In genomic region chr6:11374036-11375010, GRCh38 we compare ENCODE assay signal across 8 cellular contexts.
DNase-seq lines count a peak whose midpoint lies in the region; ATAC-seq and TF ChIP-seq lines count a peak whose summit lies in the region.

No MANE protein-coding gene starts in this region.

- peaks cover 30 to 85% (median 65%) of the 10 kb centered on the region in 4 donors for H3K4me1 Mint-ChIP-seq in naive thymus-derived CD8-positive, alpha-beta T cell
- peaks cover 5% of the 10 kb centered on the region for H3K4me1 Mint-ChIP-seq in nephron progenitor cell

- H3K9me3 Mint-ChIP-seq in naive thymus-derived CD8-positive, alpha-beta T cell = peaks cover 0 to 6% (median 1%) of the 10 kb centered on the region in 9 donors
- peaks cover 26% of the 10 kb centered on the region for H3K9me3 Mint-ChIP-seq in nephron progenitor cell

- peak overlapping the region in 5 of 10 donors; percentile 8 to 63 (median 50) for H3K27ac Mint-ChIP-seq in naive thymus-derived CD8-positive, alpha-beta T cell
- H3K27ac Mint-ChIP-seq in nephron progenitor cell = no peak overlapping the region

- ATAC-seq in activated CD4-positive, CD25-positive, alpha-beta regulatory T cell treated with anti-CD3 and anti-CD28 coated beads, Interleukin-2, amount 50 U/mL, for 24 hours = peak; percentile 71 to 83
- ATAC-seq in HG02840 (IDR thresholded peaks at IDR 0.05; ENCODE audit: low FRiP score, unreplicated experiment) = peak; percentile 91
- peak; percentile 23 to 61 for ATAC-seq in naive thymus-derived CD8-positive, alpha-beta T cell

- no peaks in the 10 kb centered on the region for H3K27me3 Mint-ChIP-seq in naive thymus-derived CD8-positive, alpha-beta T cell
- H3K27me3 Mint-ChIP-seq in nephron progenitor cell (ENCODE audit: low read depth, poor library complexity) = peaks cover 8% of the 10 kb centered on the region

- POLR2A ChIA-PET in naive thymus-derived CD8-positive, alpha-beta T cell (lab: Charles Lee) = no interaction called here

- H3K36me3 Mint-ChIP-seq in naive thymus-derived CD8-positive, alpha-beta T cell = peaks cover 15 to 56% (median 54%) of the 10 kb centered on the region in 3 donors
- peaks cover 5% of the 10 kb centered on the region for H3K36me3 Mint-ChIP-seq in nephron progenitor cell (ENCODE audit: low read depth)

- peak overlapping the region in 3 of 10 donors; percentile 18 to 33 (median 19) for H3K4me3 Mint-ChIP-seq in naive thymus-derived CD8-positive, alpha-beta T cell
- no peak overlapping the region for H3K4me3 Mint-ChIP-seq in nephron progenitor cell

- DNase-seq in activated CD4-positive, CD25-positive, alpha-beta regulatory T cell (lab: John Stamatoyannopoulos, UW) = no peak
- peak; percentile 68 for DNase-seq in OCI-M1 (lab: John Stamatoyannopoulos, UW)
- peak in 1 of 10 donors; percentile 24 for DNase-seq in naive thymus-derived CD8-positive, alpha-beta T cell
- DNase-seq in midbrain (lab: John Stamatoyannopoulos, UW) = no peak
- no peak for DNase-seq in nephron progenitor cell
- no peak for DNase-seq in COLO829 (ENCODE audit: low spot score)

- no peak for TF ChIP-seq CTCF in nephron progenitor cell (IDR thresholded peaks at IDR 0.05)
